8 cellular contexts compared by ENCODE assay signal in the genomic region with DNA sequence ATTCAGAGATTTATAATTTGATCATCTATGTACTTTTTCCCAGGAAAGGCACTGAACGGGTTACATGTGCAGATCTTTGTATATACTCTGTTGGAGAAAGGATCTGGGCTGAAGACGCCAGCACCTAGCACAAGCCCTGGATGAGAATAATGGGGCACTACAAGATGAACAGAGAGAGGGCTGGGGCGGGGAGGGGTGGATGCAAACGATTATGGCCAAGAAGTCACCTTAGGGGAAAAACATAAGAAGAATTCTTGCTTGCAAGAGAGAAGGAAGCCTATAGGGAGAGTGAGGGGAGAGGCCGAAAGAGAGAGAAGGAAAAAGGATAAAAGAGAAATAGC. TPM values are rescaled to one million over a fixed set of nuclear protein-coding genes. Genes with fewer than 3 reads are reported as not detected.
DNase-seq lines count a peak whose midpoint lies in the region; ATAC-seq, FAIRE-seq and TF ChIP-seq lines count a peak whose summit lies in the region.

No MANE protein-coding gene starts in this region.

- H2BK20ac ChIP-seq in H1 (ENCODE audit: low read length) = no peak overlapping the region

- no peaks in the 10 kb centered on the region for H3K36me3 ChIP-seq in PC-3 (ENCODE audit: low read depth, low read length)
- H3K36me3 ChIP-seq in H1 (ENCODE audit: control insufficient read depth in 2 of 4, insufficient read depth in 4 of 4, low read length in 3 of 4) = no peaks in the 10 kb centered on the region
- no peaks in the 10 kb centered on the region for H3K36me3 ChIP-seq in ovary
- no peaks in the 10 kb centered on the region for H3K36me3 ChIP-seq in thyroid gland

- H3K79me2 ChIP-seq in PC-3 (ENCODE audit: low read length) (no peaks in the 10 kb centered on the region), H1 (ENCODE audit: control insufficient read depth in 1 of 2, insufficient read depth in 2 of 2, low read length in 2 of 2) (no peaks in the 10 kb centered on the region)

- no peak overlapping the region for H4K91ac ChIP-seq in H1 (replicated peaks; ENCODE audit: insufficient read length, low read length)

- H4K20me1 ChIP-seq in PC-3 (ENCODE audit: low read length) (no peaks in the 10 kb centered on the region), H1 (replicated peaks in 1 of 2; ENCODE audit: control insufficient read depth in 1 of 2, insufficient read depth in 2 of 2, low read length in 2 of 2) (no peaks in the 10 kb centered on the region)

- H3K27ac ChIP-seq in CD4-positive, alpha-beta T cell (ENCODE audit: low read depth, low read length) = no peak overlapping the region
- H3K27ac ChIP-seq in PC-3 (ENCODE audit: low read length) = no peak overlapping the region
- no peak overlapping the region for H3K27ac ChIP-seq in H1 (ENCODE audit: low read depth, low read length)
- no peak overlapping the region for H3K27ac ChIP-seq in ovary
- peak overlapping the region in 1 of 3 donors; percentile 76 for H3K27ac ChIP-seq in thyroid gland

- no peak overlapping the region for H2BK120ac ChIP-seq in H1 (replicated peaks; ENCODE audit: low read depth, low read length)

- no peak overlapping the region for H4K5ac ChIP-seq in H1 (ENCODE audit: insufficient read length, low read depth, low read length)

- 0 out of 2 replicates have a peak overlapping the region, but pooled peaks have one; percentile 86 for H2BK12ac ChIP-seq in H1 (ENCODE audit: low read depth, low read length)

- no peaks in the 10 kb centered on the region for H3K27me3 Mint-ChIP-seq in CD4-positive, alpha-beta T cell

- no peaks in the 10 kb centered on the region for H3K9me3 ChIP-seq in CD4-positive, alpha-beta T cell (ENCODE audit: control insufficient read depth, low read length)
- H3K9me3 ChIP-seq in PC-3 (ENCODE audit: low read length) = no peaks in the 10 kb centered on the region
- no peaks in the 10 kb centered on the region for H3K9me3 ChIP-seq in H1 (ENCODE audit: insufficient read depth in 2 of 2, low read depth in 1 of 2, low read length in 1 of 2)
- H3K9me3 ChIP-seq in ovary = no peaks in the 10 kb centered on the region
- no peaks in the 10 kb centered on the region for H3K9me3 ChIP-seq in thyroid gland

- peaks cover 16% of the 10 kb centered on the region for H3K23me2 ChIP-seq in H1 (ENCODE audit: low read depth, low read length)

- WGBS in H1 (ENCODE audit: extremely low coverage in 1 of 2, insufficient coverage in 1 of 2, insufficient read length in 1 of 2, insufficient replicate concordance in 2 of 2, low coverage in 1 of 2, low lambda C conversion rate in 2 of 2, missing lambda C conversion rate in 1 of 2), 2 experiments = 36% methylated on average over 5 of the region's 5 CpGs; no CpG with 5 or more reads in 1 of the 2 experiments
- WGBS in ovary, 3 donors = 16 to 60% (median 43%) methylated on average over 5 of the region's 5 CpGs
- WGBS in thyroid gland, 2 donors = 27 to 39% methylated on average over 5 of the region's 5 CpGs

- TF ChIP-seq POLR2A in H1 (IDR thresholded peaks at IDR 0.05; ENCODE audit: control extremely low read depth in 1 of 2, low read depth in 2 of 2, low read length in 2 of 2) (no peak), ovary (IDR thresholded peaks at IDR 0.05) (no peak), thyroid gland (IDR thresholded peaks at IDR 0.05) (no peak)

- H2AFZ ChIP-seq in PC-3 (ENCODE audit: low read length) (peak overlapping the region; percentile 78), H1 (ENCODE audit: low read length) (peak overlapping the region; percentile 61; the same call in 1 of the 2 replicates)

- no peak for TF ChIP-seq CTCF in CD4-positive, alpha-beta T cell (IDR thresholded peaks at IDR 0.05)
- TF ChIP-seq CTCF in PC-3 (conservative IDR thresholded peaks at IDR 0.05; ENCODE audit: low read depth, low read length) (no peak), H1 (IDR thresholded peaks at IDR 0.05; ENCODE audit: control extremely low read depth in 1 of 3, insufficient read depth in 1 of 3, low read depth in 1 of 3, low read length in 3 of 3) (no peak), ovary (IDR thresholded peaks at IDR 0.05) (no peak), thyroid gland (IDR thresholded peaks at IDR 0.05) (no peak)

- H3F3A ChIP-seq in PC-3 (ENCODE audit: low read length, unreplicated experiment) = no peaks in the 10 kb centered on the region

- no peaks in the 10 kb centered on the region for H3K4me1 ChIP-seq in PC-3 (ENCODE audit: insufficient read depth, low read length)
- peaks cover 0 to 6% (median under 1%) of the 10 kb centered on the region in 4 experiments; a peak in 5 of 7 replicates for H3K4me1 ChIP-seq in H1 (replicated peaks in 1 of 4; ENCODE audit: control insufficient read depth in 3 of 4, insufficient read depth in 4 of 4, low read length in 3 of 4)
- H3K4me1 ChIP-seq in ovary (ENCODE audit: insufficient read depth) = peaks cover 4% of the 10 kb centered on the region
- H3K4me1 ChIP-seq in thyroid gland = peaks cover 20 to 26% of the 10 kb centered on the region in 2 donors

- H3K4me2 ChIP-seq in PC-3 (ENCODE audit: low read length) (peak overlapping the region; percentile 89), H1 (ENCODE audit: insufficient read depth in 1 of 2, low read depth in 2 of 2, low read length in 2 of 2) (peak overlapping the region; percentile 87 to 89)

- H3K4me1 Mint-ChIP-seq in CD4-positive, alpha-beta T cell (ENCODE audit: low read depth) = peaks cover 25% of the 10 kb centered on the region

- intact Hi-C loops in CD4-positive, alpha-beta T cell (cut with DNase I, micrococcal nuclease) = no loop called here
- intact Hi-C loops in PC-3 (cut with micrococcal nuclease) (no loop called here), ovary (cut with DNase I) (loop anchor here in 2 of 4 donors (2.0 to 10.0 kb wide), 3 partner anchors 177 to 1101 kb away; partner anchors contain the start of gene ZNF488 (in 1 of the 2)), thyroid gland (cut with DNase I) (loop anchor here (5.0 to 10.0 kb wide), 2 partner anchors 179 to 1098 kb away; partner anchors contain the start of gene ZNF488)

- H3K4me3 ChIP-seq in PC-3 (ENCODE audit: low read length) (peak overlapping the region; percentile 70), H1 (ENCODE audit: extremely low read depth in 1 of 4, insufficient read depth in 2 of 4, low read depth in 3 of 4, low read length in 4 of 4) (peak overlapping the region; percentile 60 to 86 (median 72)), ovary (peak overlapping the region; percentile 66), thyroid gland (replicated peaks in 1 of 3) (peak overlapping the region in 1 of 3 donors; percentile 73)

- H2AK5ac ChIP-seq in H1 (ENCODE audit: low read depth, low read length) = no peak overlapping the region

- H3K9ac ChIP-seq in PC-3 (ENCODE audit: low read length) = no peak overlapping the region; the same call in 1 of the 2 replicates
- H3K9ac ChIP-seq in H1 (replicated peaks in 1 of 4; ENCODE audit: extremely low read depth in 1 of 4, low read depth in 3 of 4, low read length in 3 of 4) = no peak overlapping the region; a peak in 1 of 7 replicates

- no peak for FAIRE-seq in H1 (lab: Jason Lieb, UNC)

- H3K18ac ChIP-seq in H1 (ENCODE audit: extremely low read depth, low read length) = no peak overlapping the region

- no peaks in the 10 kb centered on the region for H3K9me2 ChIP-seq in PC-3 (replicated peaks; ENCODE audit: low read length)

- no peak overlapping the region for H3K56ac ChIP-seq in H1 (replicated peaks; ENCODE audit: insufficient read length, low read depth, low read length)

- H3K27ac Mint-ChIP-seq in CD4-positive, alpha-beta T cell = peak overlapping the region; percentile 40

- no peak for ATAC-seq in CD4-positive, alpha-beta T cell (ENCODE audit: poor library complexity)
- ATAC-seq in PC-3 (no peak), GM18873 (IDR thresholded peaks at IDR 0.05; ENCODE audit: low FRiP score, unreplicated experiment) (no peak), HG03439 (IDR thresholded peaks at IDR 0.05; ENCODE audit: unreplicated experiment) (no peak), HG02852 (IDR thresholded peaks at IDR 0.05; ENCODE audit: unreplicated experiment) (no peak)

- H2BK5ac ChIP-seq in H1 (ENCODE audit: low read depth, low read length) = no peak overlapping the region

- POLR2A ChIA-PET in CD4-positive, alpha-beta T cell (lab: Charles Lee) = interaction anchor here (3.1 kb wide), 1 partner anchor 15 kb away, joined by 19 read pairs; no protein-coding TSS in a partner anchor
- POLR2A ChIA-PET in PC-3 (lab: Charles Lee; ENCODE audit: unreplicated experiment) = interaction anchor here (0.5 kb wide), 1 partner anchor 249 kb away, joined by 4 read pairs; no protein-coding TSS in a partner anchor
- POLR2A ChIA-PET in H1 (lab: Charles Lee; ENCODE audit: partially characterized antibody) = interaction anchor here (1.3 to 2.3 kb wide), 2 partner anchors 10 to 1097 kb away, joined by 5 to 18 read pairs; no protein-coding TSS in a partner anchor

- H3K36me3 Mint-ChIP-seq in CD4-positive, alpha-beta T cell (ENCODE audit: low read depth) = no peaks in the 10 kb centered on the region

- H3K4ac ChIP-seq in H1 (replicated peaks; ENCODE audit: insufficient read length, low read depth, low read length) = no peak overlapping the region

- no peaks in the 10 kb centered on the region for H3K79me1 ChIP-seq in H1 (ENCODE audit: low read depth, low read length)

- peak overlapping the region; percentile 79 for H3K4me3 Mint-ChIP-seq in CD4-positive, alpha-beta T cell

- no peak overlapping the region for H4K8ac ChIP-seq in H1 (ENCODE audit: extremely low read depth, insufficient read depth, low read length)

- no peak for DNase-seq in CD4-positive, alpha-beta T cell
- DNase-seq in PC-3 (no peak), H1 (ENCODE audit: low read depth in 1 of 2, low spot score in 2 of 2) (no peak), ovary (peak in 1 of 5 donors; percentile 6), thyroid gland (no peak)

- H3K27me3 ChIP-seq in CD4-positive, alpha-beta T cell (ENCODE audit: control insufficient read depth, insufficient read depth, low read length) = no peaks in the 10 kb centered on the region
- H3K27me3 ChIP-seq in PC-3 (ENCODE audit: low read length) (no peaks in the 10 kb centered on the region; the same call in 1 of the 2 replicates), H1 (replicated peaks in 1 of 4; ENCODE audit: control insufficient read depth in 3 of 4, extremely low read depth in 1 of 4, insufficient read depth in 3 of 4, low read length in 3 of 4) (peaks cover 16 to 39% (median 37%) of the 10 kb centered on the region in 4 experiments), ovary (no peaks in the 10 kb centered on the region), thyroid gland (no peaks in the 10 kb centered on the region)

- H3K9me3 Mint-ChIP-seq in CD4-positive, alpha-beta T cell = no peaks in the 10 kb centered on the region

- CTCF ChIA-PET in CD4-positive, alpha-beta T cell (lab: Charles Lee) = no interaction called here
- CTCF ChIA-PET in PC-3 (lab: Charles Lee) (no interaction called here), H1 (lab: Charles Lee; ENCODE audit: partially characterized antibody) (interaction anchor here (0.9 to 1.5 kb wide), 2 partner anchors 55 to 1097 kb away, joined by 4 to 10 read pairs; no protein-coding TSS in a partner anchor)

- no TSS peak for BruUV-seq in PC-3 (replicated peaks; lab: Mats Ljungman, UMichigan)

- TF ChIP-seq EP300 in H1 (IDR thresholded peaks at IDR 0.05; ENCODE audit: borderline replicate concordance in 1 of 2, low read depth in 2 of 2, low read length in 2 of 2) (no peak), ovary (IDR thresholded peaks at IDR 0.05) (no peak)

- H3K14ac ChIP-seq in H1 (ENCODE audit: insufficient read length) = no peak overlapping the region

- no peak overlapping the region for H2BK15ac ChIP-seq in H1 (ENCODE audit: low read length)

- no peak overlapping the region for H3K23ac ChIP-seq in H1 (ENCODE audit: insufficient read length)

- no peak for TF ChIP-seq RAD21 in H1 (IDR thresholded peaks at IDR 0.05 in 1 of 2, conservative IDR thresholded peaks at IDR 0.05 in 1 of 2; ENCODE audit: low read depth in 2 of 2, low read length in 2 of 2)

RNA-seq across cellular contexts. Expression of gene ANTXRL, which starts 2.9 kb away (rescaled TPM):
- not detected for total RNA-seq in CD4-positive, alpha-beta T cell
- not detected in 2 replicates for total RNA-seq in PC-3 (2014; rRNA removed)
- total RNA-seq in H1 (2021; fragmentation: NEBNext Ultra II Directional; extraction: Animal tissue kit (Norgen Biotek cat#: 25700)) = not detected in 2 replicates
- polyA plus RNA-seq in H1 (2011; rRNA removed) = not detected in 2 replicates
- polyA plus RNA-seq in H1 (2011; cell fraction: cytosol; rRNA removed) = not detected
- not detected for polyA plus RNA-seq in H1 (2011; cell fraction: nucleus; rRNA removed)
- polyA plus RNA-seq in H1 (2012, experiment 1 of 2) = not detected in 4 replicates
- polyA plus RNA-seq in H1 (2012, experiment 2 of 2) = not detected
- not detected for polyA plus RNA-seq in H1 (2013, experiment 1 of 2)
- polyA plus RNA-seq in H1 (2013, experiment 2 of 2) = not detected
- polyA minus RNA-seq in H1 (2011; rRNA and poly(A)+ RNA removed) = not detected in 2 replicates
- polyA minus RNA-seq in H1 (2011; cell fraction: cytosol; rRNA and poly(A)+ RNA removed) = not detected
- polyA minus RNA-seq in H1 (2011; cell fraction: nucleus; rRNA and poly(A)+ RNA removed) = not detected
- total RNA-seq in ovary = under 1 TPM in 1 of 7 donors, not detected in 6; 0.51 TPM
- polyA plus RNA-seq in ovary = not detected
- not detected for total RNA-seq in thyroid gland
